ENCODE assay signal across 12 cellular contexts in the genomic region with DNA sequence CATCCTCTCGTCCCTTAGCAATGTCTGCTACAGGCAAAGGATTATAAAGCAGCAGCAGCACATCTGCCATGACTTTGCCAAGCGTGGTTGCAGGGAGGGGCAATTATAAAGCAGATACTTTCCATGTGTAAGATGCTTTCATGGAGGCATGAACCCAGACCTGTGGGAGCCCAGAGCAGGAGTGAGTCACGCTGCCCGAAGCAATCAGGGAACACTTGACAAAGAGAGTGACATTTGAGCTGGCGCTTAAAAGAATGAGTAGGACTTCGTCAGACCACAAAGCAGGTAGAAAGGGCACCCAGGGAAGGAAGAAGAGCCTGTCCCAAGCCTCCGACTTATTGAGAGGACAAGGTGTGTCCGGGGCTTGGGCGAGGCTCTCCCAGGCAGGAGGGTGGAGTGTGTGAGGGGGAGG.
DNase-seq lines count a peak whose midpoint lies in the region; ATAC-seq and TF ChIP-seq lines count a peak whose summit lies in the region.
"Had no signal": no experiment of that assay in that cellular context is flagged by ENCODE, and none has a peak within 500 bp of the region (broad histone marks: within the 10 kb centered on the region; RNA-seq: fewer than 3 reads in every experiment).

No MANE protein-coding gene starts in this region.

- CTCF ChIA-PET in A673 (lab: Charles Lee) (no interaction called here), T-cell (lab: Charles Lee) (no interaction called here)
- CTCF ChIA-PET in CD8-positive, alpha-beta T cell (lab: Charles Lee), result no interaction called here

- no peaks in the 10 kb centered on the region for H3K27me3 ChIP-seq in A673 (replicated peaks; ENCODE audit: insufficient read depth, low read depth, low read length, poor library complexity)
- no peaks in the 10 kb centered on the region for H3K27me3 ChIP-seq in CD8-positive, alpha-beta T cell (ENCODE audit: insufficient read depth, low read length)

- no peak overlapping the region for H3K27ac Mint-ChIP-seq in T-cell
- H3K27ac Mint-ChIP-seq in CD8-positive, alpha-beta T cell, result no peak overlapping the region
- H3K27ac Mint-ChIP-seq: CD4-positive, alpha-beta T cell; naive B cell had no signal

- intact Hi-C loops in A673 (cut with micrococcal nuclease; ENCODE audit: unreplicated experiment), result no loop called here
- intact Hi-C loops in CD8-positive, alpha-beta T cell (cut with DNase I, micrococcal nuclease), result no loop called here

- H3K4me3 ChIP-seq in A673 (ENCODE audit: low read depth, low read length, poor library complexity, severe bottlenecking), result no peak overlapping the region
- H3K4me3 ChIP-seq in CD8-positive, alpha-beta T cell (ENCODE audit: low read depth, low read length), result no peak overlapping the region

- no peaks in the 10 kb centered on the region for H3K36me3 ChIP-seq in A673 (ENCODE audit: insufficient read depth, low read length, poor library complexity, severe bottlenecking)
- no peaks in the 10 kb centered on the region for H3K36me3 ChIP-seq in CD8-positive, alpha-beta T cell (ENCODE audit: insufficient read depth, low read length)

- no peak overlapping the region for H3K27ac ChIP-seq in A673 (ENCODE audit: low read depth, low read length, poor library complexity, severe bottlenecking)
- H3K27ac ChIP-seq in epithelial cell of prostate, result peak overlapping the region; percentile 81
- no peak overlapping the region for H3K27ac ChIP-seq in CD8-positive, alpha-beta T cell (ENCODE audit: low read depth, low read length)

- no peaks in the 10 kb centered on the region for H3K4me1 Mint-ChIP-seq in T-cell
- no peaks in the 10 kb centered on the region for H3K4me1 Mint-ChIP-seq in CD8-positive, alpha-beta T cell (ENCODE audit: low read depth)
- H3K4me1 Mint-ChIP-seq: naive B cell had no signal

- H3K9me3 ChIP-seq in A673 (ENCODE audit: low read depth, low read length, poor library complexity, severe bottlenecking), result no peaks in the 10 kb centered on the region
- H3K9me3 ChIP-seq in CD8-positive, alpha-beta T cell (ENCODE audit: low read length), result no peaks in the 10 kb centered on the region

- H3K4me1 ChIP-seq in A673 (ENCODE audit: insufficient read depth, low read length, poor library complexity, severe bottlenecking), result no peaks in the 10 kb centered on the region
- H3K4me1 ChIP-seq in CD8-positive, alpha-beta T cell (ENCODE audit: insufficient read depth, low read length), result no peaks in the 10 kb centered on the region

- DNase-seq in A673 (ENCODE audit: low spot score) (peak; percentile 38), EH (ENCODE audit: low read depth) (peak; percentile 90), NCI-H510A treated with DMSO at 0.1 percent for 48 hours (lab: John Stamatoyannopoulos, UW) (peak; percentile 60), epithelial cell of prostate (ENCODE audit: low read depth, low spot score) (peak; percentile 88), T-cell (no peak), MV-4-11 (lab: John Stamatoyannopoulos, UW) (no peak)
- no peak for DNase-seq in CD8-positive, alpha-beta T cell
- DNase-seq: activated gamma-delta T cell treated with Interleukin-2 at 50 U/mL for 16 hours; CD4-positive, alpha-beta T cell; KBM-7; naive B cell had no signal

- no peak for TF ChIP-seq CTCF in A673 (conservative IDR thresholded peaks at IDR 0.05; ENCODE audit: low read depth, low read length)
- TF ChIP-seq CTCF in CD8-positive, alpha-beta T cell (IDR thresholded peaks at IDR 0.05), result no peak

- POLR2A ChIA-PET in A673 (lab: Charles Lee; ENCODE audit: low non-redundant PET) (no interaction called here), T-cell (lab: Charles Lee) (interaction anchor here in 1 of 2 donors (0.6 kb wide), 1 partner anchor 137 kb away, joined by 10 read pairs; no protein-coding TSS in a partner anchor)
- POLR2A ChIA-PET in CD8-positive, alpha-beta T cell (lab: Charles Lee), result no interaction called here

- H3K27me3 Mint-ChIP-seq in T-cell, result peaks cover 3 to 4% of the 10 kb centered on the region in 2 donors
- H3K27me3 Mint-ChIP-seq in CD8-positive, alpha-beta T cell (ENCODE audit: low read depth), result peaks cover 8% of the 10 kb centered on the region

- H3K9me3 Mint-ChIP-seq in T-cell, result no peaks in the 10 kb centered on the region
- H3K9me3 Mint-ChIP-seq in CD8-positive, alpha-beta T cell, result no peaks in the 10 kb centered on the region
- H3K9me3 Mint-ChIP-seq: CD4-positive, alpha-beta T cell; naive B cell had no signal

- no peak overlapping the region for H3K4me3 Mint-ChIP-seq in T-cell
- H3K4me3 Mint-ChIP-seq in CD8-positive, alpha-beta T cell, result no peak overlapping the region
- H3K4me3 Mint-ChIP-seq: CD4-positive, alpha-beta T cell; naive B cell had no signal

- ATAC-seq in T-cell (replicated peaks in 1 of 4) (no peak), GM19328 (IDR thresholded peaks at IDR 0.05; ENCODE audit: unreplicated experiment) (no peak)
- ATAC-seq in CD8-positive, alpha-beta T cell, result no peak

- no peaks in the 10 kb centered on the region for H3K36me3 Mint-ChIP-seq in T-cell
- H3K36me3 Mint-ChIP-seq in CD8-positive, alpha-beta T cell, result no peaks in the 10 kb centered on the region
- H3K36me3 Mint-ChIP-seq: naive B cell had no signal

- no TSS peak for BruUV-seq in A673 (replicated peaks; lab: Mats Ljungman, UMichigan)

Comparison
In these comparisons a context has a peak if more than half of its experiments do, and no peak if none do; other contexts are left out.
1. DNase-seq: peak in A673 (single experiment), EH (single experiment), NCI-H510A treated with DMSO at 0.1 percent for 48 hours (single experiment) and epithelial cell of prostate (single experiment); none in T-cell (0 of 34), MV-4-11 (single experiment) and CD8-positive, alpha-beta T cell (0 of 7).